Comparison of ENCODE assay signal across 30 cellular contexts in the genomic region with DNA sequence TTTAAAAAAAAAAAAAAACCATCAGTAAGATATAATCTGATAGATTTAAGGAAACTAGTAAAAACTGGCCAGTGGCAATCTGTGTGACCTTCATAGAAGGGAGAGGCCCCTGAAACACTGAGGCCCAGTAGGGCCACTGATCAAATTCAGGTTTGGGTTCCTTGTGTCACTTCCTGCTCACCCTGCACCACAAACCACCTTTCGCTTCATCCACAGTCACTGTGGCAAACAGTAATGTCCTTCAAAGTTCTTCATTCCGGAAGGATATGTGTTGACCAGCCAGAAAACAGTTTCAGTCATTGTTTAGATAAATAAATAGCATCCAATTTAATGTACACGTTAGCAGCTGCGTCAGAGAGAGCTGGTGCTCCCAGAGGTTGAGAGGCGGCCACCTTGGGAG.
"Had no signal": no experiment of that assay in that cellular context is flagged by ENCODE, and none has a peak within 500 bp of the region (broad histone marks: within the 10 kb centered on the region; RNA-seq: fewer than 3 reads in every experiment).

No MANE protein-coding gene starts in this region.

- DNase-seq: hippocampal formation; kidney glomerular epithelial cell; left cardiac atrium; left ventricle myocardium superior; lower lobe of right lung; mammary epithelial cell; mesenchymal stem cell; naive thymus-derived CD8-positive, alpha-beta T cell; nucleus accumbens; ovary; retina; right cardiac atrium; stimulated activated CD4-positive, alpha-beta T cell treated with anti-CD3 and anti-CD28 coated beads, Interleukin-12 subunit alpha, Interleukin-12 subunit beta, amount 100 ng/mL, for 4 hours; stimulated activated CD4-positive, alpha-beta T cell treated with anti-CD3 and anti-CD28 coated beads, Interleukin-15, amount 100 ng/mL, for 24 hours; stimulated activated CD4-positive, alpha-beta T cell treated with anti-CD3 and anti-CD28 coated beads, Interleukin-2, amount 100 ng/mL, for 24 hours; stimulated activated CD4-positive, alpha-beta T cell treated with anti-CD3 and anti-CD28 coated beads, Interleukin-4, amount 100 ng/mL, for 1 hour; stimulated activated naive B cell treated with anti-CD40 and anti-IgM and Interleukin-4, amounts not matched to agents 10 μg/mL and 1 μg/mL and 100 μg/mL, for 72 hours; stimulated activated naive CD8-positive, alpha-beta T cell treated with anti-CD3 and anti-CD28 coated beads, Interleukin-15, Interleukin-2, amounts not matched to agents 100 U/mL and 50 U/mL, for 24 hours; stomach; testis; thyroid gland; transverse colon; upper lobe of left lung had no signal

- H3K4me1 ChIP-seq: lower lobe of right lung, stomach, testis, thyroid gland, transverse colon, upper lobe of left lung, vagina had no signal

- H3K4me1 Mint-ChIP-seq: naive thymus-derived CD8-positive, alpha-beta T cell; neural crest cell; stimulated activated naive B cell treated with anti-CD40 and anti-IgM and Interleukin-4, amounts not matched to agents 10 μg/mL and 1 μg/mL and 100 μg/mL, for 72 hours had no signal

- H3K36me3 ChIP-seq: lower lobe of right lung, ovary, thyroid gland, transverse colon, upper lobe of left lung, vagina had no signal

- H3K27me3 ChIP-seq: ovary, stomach, testis, thyroid gland, transverse colon, upper lobe of left lung, vagina had no signal

- H3K4me3 ChIP-seq: lower lobe of right lung, ovary, skin epidermis, stomach, testis, thyroid gland, transverse colon, upper lobe of left lung, vagina had no signal

- H3K27ac ChIP-seq: lower lobe of right lung, ovary, skin epidermis, stomach, testis, thyroid gland, transverse colon, upper lobe of left lung, vagina had no signal

- H3K27ac Mint-ChIP-seq: naive thymus-derived CD8-positive, alpha-beta T cell; progenitor cell of endocrine pancreas; stimulated activated naive B cell treated with anti-CD40 and anti-IgM and Interleukin-4, amounts not matched to agents 10 μg/mL and 1 μg/mL and 100 μg/mL, for 72 hours had no signal

- H3K4me3 Mint-ChIP-seq: naive thymus-derived CD8-positive, alpha-beta T cell; nephron; neural crest cell; stimulated activated naive B cell treated with anti-CD40 and anti-IgM and Interleukin-4, amounts not matched to agents 10 μg/mL and 1 μg/mL and 100 μg/mL, for 72 hours had no signal

- H3K27me3 Mint-ChIP-seq: progenitor cell of endocrine pancreas; stimulated activated naive B cell treated with anti-CD40 and anti-IgM and Interleukin-4, amounts not matched to agents 10 μg/mL and 1 μg/mL and 100 μg/mL, for 72 hours had no signal

- H3K9me3 Mint-ChIP-seq: nephron had no signal

- H3K36me3 Mint-ChIP-seq: naive thymus-derived CD8-positive, alpha-beta T cell; stimulated activated naive B cell treated with anti-CD40 and anti-IgM and Interleukin-4, amounts not matched to agents 10 μg/mL and 1 μg/mL and 100 μg/mL, for 72 hours had no signal

- ATAC-seq: left cardiac atrium; left lobe of liver; left ventricle myocardium superior; lower lobe of right lung; naive thymus-derived CD8-positive, alpha-beta T cell; right cardiac atrium; sciatic nerve; stimulated activated naive B cell treated with anti-CD40 and anti-IgM and Interleukin-4, amounts not matched to agents 10 μg/mL and 1 μg/mL and 100 μg/mL, for 72 hours; stimulated activated naive CD8-positive, alpha-beta T cell treated with anti-CD3 and anti-CD28 coated beads, Interleukin-15, Interleukin-2, amounts not matched to agents 100 U/mL and 50 U/mL, for 24 hours had no signal

- H3K9me3 ChIP-seq: lower lobe of right lung, ovary, stomach, testis, thyroid gland, transverse colon, upper lobe of left lung, vagina had no signal
